Comparison of ENCODE assay signal across 8 cellular contexts in the genomic region with DNA sequence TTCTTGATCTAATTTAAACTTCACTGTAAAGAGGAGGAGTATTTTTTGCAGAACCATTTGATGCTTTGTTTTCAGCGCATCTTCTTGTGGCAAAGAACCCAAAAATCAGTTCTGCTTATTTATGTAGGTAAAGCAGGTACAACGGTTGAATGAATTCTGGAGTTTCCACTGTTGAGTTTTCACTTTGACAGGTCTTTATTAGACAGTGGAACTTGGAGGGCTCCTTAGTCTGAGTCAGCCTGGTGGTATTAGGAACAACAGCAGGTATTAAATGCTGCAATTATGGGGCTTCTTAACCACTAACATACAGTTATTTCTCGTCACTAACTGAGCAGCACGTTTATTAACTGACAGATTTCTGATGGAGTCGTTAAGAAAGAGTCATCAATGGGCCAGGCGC. TPM values are rescaled to one million over a fixed set of nuclear protein-coding genes. Genes with fewer than 3 reads are reported as not detected.
DNase-seq lines count a peak whose midpoint lies in the region; ATAC-seq, FAIRE-seq and TF ChIP-seq lines count a peak whose summit lies in the region.

No MANE protein-coding gene starts in this region.

- no peaks in the 10 kb centered on the region for H3K27me3 ChIP-seq in RWPE2 (ENCODE audit: insufficient read depth, poor library complexity, severe bottlenecking)

- no peak for TF ChIP-seq POLR2A in GM12892 (IDR thresholded peaks at IDR 0.05; ENCODE audit: low read depth, low read length)

- H3K4me3 ChIP-seq in RWPE2 (ENCODE audit: severe bottlenecking) (peak overlapping the region; percentile 85), fibroblast of villous mesenchyme (ENCODE audit: low read depth, low read length) (peak overlapping the region; percentile 98), skin epidermis (peak overlapping the region; percentile 58 to 92 (median 77))

- DNase-seq in GM12892 (ENCODE audit: insufficient read length) = no peak
- no peak for DNase-seq in RWPE2 (ENCODE audit: low spot score)
- DNase-seq in fibroblast of villous mesenchyme (ENCODE audit: low read depth) = no peak
- DNase-seq in stimulated activated naive CD4-positive, alpha-beta T cell treated with Interleukin-2 at 50 U/mL for 16 hours (lab: John Stamatoyannopoulos, UW) = no peak
- no peak for DNase-seq in NCI-H82 (lab: John Stamatoyannopoulos, UW)

- peaks cover 33% of the 10 kb centered on the region for H3K36me3 ChIP-seq in RWPE2 (ENCODE audit: low read depth)

- no peak for TF ChIP-seq CTCF in RWPE2 (IDR thresholded peaks at IDR 0.05; ENCODE audit: poor library complexity, severe bottlenecking)
- no peak for TF ChIP-seq CTCF in fibroblast of villous mesenchyme (IDR thresholded peaks at IDR 0.05; ENCODE audit: insufficient read depth, low read depth, low read length)

- peaks cover 7% of the 10 kb centered on the region for H3K4me1 ChIP-seq in RWPE2 (ENCODE audit: insufficient read depth, poor library complexity, severe bottlenecking)

- ATAC-seq in RWPE2 (ENCODE audit: low read depth) (no peak), GM19463 (IDR thresholded peaks at IDR 0.05; ENCODE audit: unreplicated experiment) (no peak), HG03025 (IDR thresholded peaks at IDR 0.05; ENCODE audit: low FRiP score, unreplicated experiment) (no peak)

- FAIRE-seq in GM12892 (lab: Jason Lieb, UNC) = peak; percentile 38

- H3K9me3 ChIP-seq in RWPE2 (ENCODE audit: severe bottlenecking) = no peaks in the 10 kb centered on the region

- peak overlapping the region; percentile 54 for H3K27ac ChIP-seq in RWPE2 (ENCODE audit: poor library complexity, severe bottlenecking)
- H3K27ac ChIP-seq in skin epidermis = peak overlapping the region in 5 of 21 experiments; percentile 44 to 97 (median 93)

RNA-seq across cellular contexts. Expression of a gene that starts 1.2 kb away (rescaled TPM):
- polyA plus RNA-seq in GM12892 (2012; ENCODE audit: missing spikeins) = 6.1 TPM
- 18.1 and 20.9 TPM in 2 replicates for total RNA-seq in fibroblast of villous mesenchyme
